1 cellular context compared by ENCODE assay signal in the genomic region with DNA sequence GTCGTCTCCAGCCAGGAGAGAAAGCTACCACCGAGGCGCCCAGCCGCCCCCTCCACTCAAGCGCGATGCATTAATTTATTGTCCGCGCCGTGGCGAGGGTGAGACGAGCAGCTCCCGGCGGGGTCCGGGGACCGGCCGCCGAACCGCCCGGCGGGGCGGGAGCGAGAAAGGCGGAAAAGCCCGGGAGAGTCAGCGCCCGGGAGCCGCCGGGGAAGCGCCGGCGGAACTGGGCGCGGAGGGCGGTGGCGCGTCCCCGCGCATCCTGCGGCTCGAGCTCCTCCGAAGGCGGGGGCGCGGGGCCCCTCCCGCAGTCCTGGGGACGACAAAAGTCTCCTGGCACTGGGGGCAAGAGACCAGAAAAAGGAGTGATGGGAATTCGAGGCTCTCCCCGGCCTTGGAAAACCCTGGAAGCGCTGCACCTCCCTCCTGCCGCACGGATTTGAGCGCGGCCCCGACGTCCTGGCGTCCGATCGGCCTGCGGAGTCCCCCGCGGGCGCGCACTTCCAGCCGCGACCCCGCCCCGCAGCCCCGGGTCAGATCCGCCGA.
TF ChIP-seq lines count a peak whose summit lies in the region.

A gene with protein sequence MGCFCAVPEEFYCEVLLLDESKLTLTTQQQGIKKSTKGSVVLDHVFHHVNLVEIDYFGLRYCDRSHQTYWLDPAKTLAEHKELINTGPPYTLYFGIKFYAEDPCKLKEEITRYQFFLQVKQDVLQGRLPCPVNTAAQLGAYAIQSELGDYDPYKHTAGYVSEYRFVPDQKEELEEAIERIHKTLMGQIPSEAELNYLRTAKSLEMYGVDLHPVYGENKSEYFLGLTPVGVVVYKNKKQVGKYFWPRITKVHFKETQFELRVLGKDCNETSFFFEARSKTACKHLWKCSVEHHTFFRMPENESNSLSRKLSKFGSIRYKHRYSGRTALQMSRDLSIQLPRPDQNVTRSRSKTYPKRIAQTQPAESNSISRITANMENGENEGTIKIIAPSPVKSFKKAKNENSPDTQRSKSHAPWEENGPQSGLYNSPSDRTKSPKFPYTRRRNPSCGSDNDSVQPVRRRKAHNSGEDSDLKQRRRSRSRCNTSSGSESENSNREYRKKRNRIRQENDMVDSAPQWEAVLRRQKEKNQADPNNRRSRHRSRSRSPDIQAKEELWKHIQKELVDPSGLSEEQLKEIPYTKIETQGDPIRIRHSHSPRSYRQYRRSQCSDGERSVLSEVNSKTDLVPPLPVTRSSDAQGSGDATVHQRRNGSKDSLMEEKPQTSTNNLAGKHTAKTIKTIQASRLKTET (minus strand): TSS at position 228 of the 546 bp plus-strand sequence. CDS start 238 bp downstream, outside the sequence.

TF ChIP-seq in SK-N-SH treated with all-trans-retinoic acid at 6 μM for 48 hours, 23 proteins besides CTCF, POLR2A, EP300 and RAD21 (continued from another document):
- TF ChIP-seq, protein P1, sequence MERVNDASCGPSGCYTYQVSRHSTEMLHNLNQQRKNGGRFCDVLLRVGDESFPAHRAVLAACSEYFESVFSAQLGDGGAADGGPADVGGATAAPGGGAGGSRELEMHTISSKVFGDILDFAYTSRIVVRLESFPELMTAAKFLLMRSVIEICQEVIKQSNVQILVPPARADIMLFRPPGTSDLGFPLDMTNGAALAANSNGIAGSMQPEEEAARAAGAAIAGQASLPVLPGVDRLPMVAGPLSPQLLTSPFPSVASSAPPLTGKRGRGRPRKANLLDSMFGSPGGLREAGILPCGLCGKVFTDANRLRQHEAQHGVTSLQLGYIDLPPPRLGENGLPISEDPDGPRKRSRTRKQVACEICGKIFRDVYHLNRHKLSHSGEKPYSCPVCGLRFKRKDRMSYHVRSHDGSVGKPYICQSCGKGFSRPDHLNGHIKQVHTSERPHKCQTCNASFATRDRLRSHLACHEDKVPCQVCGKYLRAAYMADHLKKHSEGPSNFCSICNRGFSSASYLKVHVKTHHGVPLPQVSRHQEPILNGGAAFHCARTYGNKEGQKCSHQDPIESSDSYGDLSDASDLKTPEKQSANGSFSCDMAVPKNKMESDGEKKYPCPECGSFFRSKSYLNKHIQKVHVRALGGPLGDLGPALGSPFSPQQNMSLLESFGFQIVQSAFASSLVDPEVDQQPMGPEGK (CRISPR knock-in tag; IDR thresholded peaks at IDR 0.05; ENCODE audit: borderline replicate concordance) = no peak
- TF ChIP-seq RARB (CRISPR knock-in tag; IDR thresholded peaks at IDR 0.05) (no peak), ZNF8 (CRISPR knock-in tag; IDR thresholded peaks at IDR 0.05) (no peak), ZFP3 (CRISPR knock-in tag; IDR thresholded peaks at IDR 0.05) (no peak), ZC3H10 (CRISPR knock-in tag; IDR thresholded peaks at IDR 0.05) (no peak), OSR1 (CRISPR knock-in tag; IDR thresholded peaks at IDR 0.05) (no peak)
